16 cellular contexts compared by ENCODE assay signal in genomic region chr6:146429831-146430230, GRCh38.
DNase-seq lines count a peak whose midpoint lies in the region; ATAC-seq and TF ChIP-seq lines count a peak whose summit lies in the region.
"Had no signal": no experiment of that assay in that cellular context is flagged by ENCODE, and none has a peak within 500 bp of the region (broad histone marks: within the 10 kb centered on the region; RNA-seq: fewer than 3 reads in every experiment).

No MANE protein-coding gene starts in this region.

- peak; percentile 1 to 19 for DNase-seq in NCI-H2081 (lab: John Stamatoyannopoulos, UW)
- DNase-seq in NCI-H2081 treated with DMSO at 0.1 percent for 48 hours (lab: John Stamatoyannopoulos, UW): no peak
- no peak for DNase-seq in endodermal cell
- DNase-seq in superior temporal gyrus (ENCODE audit: extremely low spot score): peak; percentile 59
- no peak for DNase-seq in effector CD4-positive, alpha-beta T cell
- no peak for DNase-seq in testis
- DNase-seq: 8988T; AML-193; Calu3; CD4-positive, CD25-positive, alpha-beta regulatory T cell; DMS 273 treated with DMSO at 0.1 percent for 48 hours; GOT3 had no signal

- H3K4me1 ChIP-seq in Loucy (ENCODE audit: insufficient read depth, low read length, poor library complexity, severe bottlenecking): peaks cover 34% of the 10 kb centered on the region
- peaks cover 9% of the 10 kb centered on the region for H3K4me1 ChIP-seq in endodermal cell (ENCODE audit: control insufficient read depth, insufficient read depth, low read length)
- H3K4me1 ChIP-seq in testis: peaks cover 5% of the 10 kb centered on the region
- H3K4me1 ChIP-seq: HAP-1 had no signal

- no peak overlapping the region for H3K4me3 Mint-ChIP-seq in endodermal cell
- H3K4me3 Mint-ChIP-seq: CD4-positive, CD25-positive, alpha-beta regulatory T cell had no signal

- H3K4me3 ChIP-seq in Loucy (ENCODE audit: low read length, poor library complexity, severe bottlenecking) (no peak overlapping the region), endodermal cell (ENCODE audit: low read length) (no peak overlapping the region), testis (no peak overlapping the region)
- H3K4me3 ChIP-seq: BLaER1 treated with 17β-estradiol and CSF1 and Interleukin-3, amounts not matched to agents 10 nM and 100 nM; HAP-1 had no signal

- H3K27me3 ChIP-seq in Loucy (ENCODE audit: insufficient read depth, low read length, poor library complexity, severe bottlenecking) (no peaks in the 10 kb centered on the region), endodermal cell (ENCODE audit: control insufficient read depth, insufficient read depth, low read length, poor library complexity, severe bottlenecking) (peaks cover 21% of the 10 kb centered on the region), testis (no peaks in the 10 kb centered on the region)
- H3K27me3 ChIP-seq: BLaER1 treated with 17β-estradiol and CSF1 and Interleukin-3, amounts not matched to agents 10 nM and 100 nM had no signal

- intact Hi-C loops in testis (cut with DNase I; ENCODE audit: low total_unique reads): no loop called here

- no peak for TF ChIP-seq CTCF in Loucy (conservative IDR thresholded peaks at IDR 0.05; ENCODE audit: low read length)
- TF ChIP-seq CTCF in endodermal cell (conservative IDR thresholded peaks at IDR 0.05): no peak
- no peak for TF ChIP-seq CTCF in testis (IDR thresholded peaks at IDR 0.05)

- H3K27ac Mint-ChIP-seq in endodermal cell: peak overlapping the region; percentile 40
- H3K27ac Mint-ChIP-seq: CD4-positive, CD25-positive, alpha-beta regulatory T cell had no signal

- H3K79me2 ChIP-seq in Loucy (ENCODE audit: insufficient read depth, low read length): no peaks in the 10 kb centered on the region

- no peaks in the 10 kb centered on the region for H3K36me3 ChIP-seq in Loucy (ENCODE audit: insufficient read depth, low read length)
- no peaks in the 10 kb centered on the region for H3K36me3 ChIP-seq in endodermal cell (ENCODE audit: control insufficient read depth, insufficient read depth, low read length)
- no peaks in the 10 kb centered on the region for H3K36me3 ChIP-seq in testis (ENCODE audit: low read depth, missing control alignments)
- H3K36me3 ChIP-seq: BLaER1 treated with 17β-estradiol and CSF1 and Interleukin-3, amounts not matched to agents 10 nM and 100 nM; HAP-1 had no signal

- no peaks in the 10 kb centered on the region for H3F3A ChIP-seq in Loucy (ENCODE audit: low read depth)

- H3K4me2 ChIP-seq in Loucy (ENCODE audit: low read depth, low read length, poor library complexity, severe bottlenecking): no peak overlapping the region
- H3K4me2 ChIP-seq: BLaER1 treated with 17β-estradiol and CSF1 and Interleukin-3, amounts not matched to agents 10 nM and 100 nM had no signal

- H3K9ac ChIP-seq in Loucy (ENCODE audit: low read depth, low read length, poor library complexity, severe bottlenecking) (no peak overlapping the region), endodermal cell (ENCODE audit: extremely low read depth, low read length, poor library complexity, severe bottlenecking) (no peak overlapping the region)
- H3K9ac ChIP-seq: BLaER1 treated with 17β-estradiol and CSF1 and Interleukin-3, amounts not matched to agents 10 nM and 100 nM had no signal

- H3K9me3 Mint-ChIP-seq in endodermal cell: no peaks in the 10 kb centered on the region

- H3K27ac ChIP-seq in endodermal cell (ENCODE audit: low read depth, low read length) (peak overlapping the region; percentile 27), testis (no peak overlapping the region)
- H3K27ac ChIP-seq: BLaER1 treated with 17β-estradiol and CSF1 and Interleukin-3, amounts not matched to agents 10 nM and 100 nM had no signal

- H2AFZ ChIP-seq in Loucy (ENCODE audit: low read length): peak overlapping the region; percentile 27; the same call in 1 of the 2 replicates

- H3K9me3 ChIP-seq in Loucy (ENCODE audit: insufficient read depth, low read depth, low read length) (no peaks in the 10 kb centered on the region), endodermal cell (ENCODE audit: control insufficient read depth, low read length) (no peaks in the 10 kb centered on the region), testis (no peaks in the 10 kb centered on the region)
- H3K9me3 ChIP-seq: HAP-1 had no signal

- peaks cover 20% of the 10 kb centered on the region for H3K27me3 Mint-ChIP-seq in endodermal cell (ENCODE audit: insufficient read depth)
- H3K27me3 Mint-ChIP-seq: CD4-positive, CD25-positive, alpha-beta regulatory T cell had no signal

- peaks cover 26% of the 10 kb centered on the region for H3K4me1 Mint-ChIP-seq in endodermal cell

- H3K9me2 ChIP-seq in Loucy (replicated peaks; ENCODE audit: low read depth, low read length): no peaks in the 10 kb centered on the region

- no peaks in the 10 kb centered on the region for H3K36me3 Mint-ChIP-seq in endodermal cell (ENCODE audit: low read depth)
- H3K36me3 Mint-ChIP-seq: CD4-positive, CD25-positive, alpha-beta regulatory T cell had no signal

- no peaks in the 10 kb centered on the region for H4K20me1 ChIP-seq in Loucy (ENCODE audit: insufficient read depth, low read length, poor library complexity, severe bottlenecking)
- H4K20me1 ChIP-seq: BLaER1 treated with 17β-estradiol and CSF1 and Interleukin-3, amounts not matched to agents 10 nM and 100 nM had no signal

- WGBS in endodermal cell (ENCODE audit: insufficient coverage in 1 of 2, insufficient read length in 1 of 2), 2 experiments: 91 to 100% methylated on average over 1 to 4 of the region's 4 CpGs
- 96 to 97% methylated on average over 4 of the region's 4 CpGs for WGBS in testis, 2 donors

- ATAC-seq in GM21723 (IDR thresholded peaks at IDR 0.05; ENCODE audit: unreplicated experiment): no peak

- TF ChIP-seq POLR2A in testis (IDR thresholded peaks at IDR 0.05): no peak

Comparison
In these comparisons a context has a peak if more than half of its experiments do, and no peak if none do; other contexts are left out.
1. DNase-seq: peak in NCI-H2081 (2 of 2) and superior temporal gyrus (single experiment); none in NCI-H2081 treated with DMSO at 0.1 percent for 48 hours (single experiment), endodermal cell (single experiment), effector CD4-positive, alpha-beta T cell (single experiment) and testis (single experiment).